Comparison of ENCODE assay signal across 8 cellular contexts in the genomic region with DNA sequence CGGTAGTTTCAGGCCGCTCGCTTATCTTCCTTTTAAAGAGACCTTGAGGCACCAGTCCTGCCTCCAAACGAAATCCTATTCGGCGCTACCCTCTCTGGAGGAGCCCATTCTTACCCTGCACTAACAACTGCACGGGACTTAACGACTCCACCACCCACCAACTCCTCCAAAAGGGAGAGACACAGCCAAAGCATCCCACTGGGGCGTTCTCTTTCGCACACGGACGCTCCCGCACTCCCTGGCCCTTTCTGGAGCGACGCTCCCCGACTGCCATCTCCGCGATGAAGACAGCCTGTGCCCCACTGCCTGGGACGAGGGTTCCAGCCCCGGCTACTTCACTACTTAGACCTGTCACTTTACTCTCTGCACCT. TPM values are rescaled to one million over a fixed set of nuclear protein-coding genes. Genes with fewer than 3 reads are reported as not detected.
DNase-seq lines count a peak whose midpoint lies in the region; ATAC-seq, FAIRE-seq and TF ChIP-seq lines count a peak whose summit lies in the region.

No MANE protein-coding gene starts in this region.

- H3K27me3 Mint-ChIP-seq in MCF 10A (ENCODE audit: insufficient read depth, unreplicated experiment), result peaks cover 22% of the 10 kb centered on the region

- peaks cover 5% of the 10 kb centered on the region for H3K4me1 Mint-ChIP-seq in MCF 10A (ENCODE audit: insufficient read depth, unreplicated experiment)

- intact Hi-C loops in MCF 10A (cut with micrococcal nuclease), result no loop called here
- intact Hi-C loops in left lung (cut with DNase I), result no loop called here

- no peaks in the 10 kb centered on the region for H3K36me3 ChIP-seq in left lung

- no peak for DNase-seq in GM18507 (ENCODE audit: extremely low spot score, insufficient read length, low read depth)
- DNase-seq in HL-60 (ENCODE audit: low read depth in 1 of 2, low spot score in 1 of 2), result no peak
- DNase-seq in MCF 10A (ENCODE audit: unreplicated experiment), result no peak
- peak in 1 of 2 donors; percentile 40 for DNase-seq in left lung
- DNase-seq in NCI-H1436 (lab: John Stamatoyannopoulos, UW), result no peak
- DNase-seq in foreskin melanocyte, result no peak
- no peak for DNase-seq in DMS79 (lab: John Stamatoyannopoulos, UW)

- no peaks in the 10 kb centered on the region for H3K36me3 Mint-ChIP-seq in MCF 10A (ENCODE audit: insufficient read depth, unreplicated experiment)

- no TSS peak for BruUV-seq in MCF 10A (replicated peaks; lab: Mats Ljungman, UMichigan)

- no peaks in the 10 kb centered on the region for H3K9me3 Mint-ChIP-seq in MCF 10A (ENCODE audit: unreplicated experiment)

- H3K4me3 ChIP-seq in HL-60 (replicated peaks; ENCODE audit: insufficient read depth, low read length) (peak overlapping the region; percentile 41), left lung (peak overlapping the region; percentile 54 to 57)

- H3K9me3 ChIP-seq in left lung, result no peaks in the 10 kb centered on the region

- peak overlapping the region; percentile 67 for H3K27ac ChIP-seq in HL-60 (replicated peaks)
- H3K27ac ChIP-seq in left lung, result peak overlapping the region; percentile 94 to 97
- H3K27ac ChIP-seq in temporal lobe (ENCODE audit: low read depth, low read length), result peak overlapping the region; percentile 99

- peaks cover 10 to 54% of the 10 kb centered on the region in 2 donors for H3K4me1 ChIP-seq in left lung

- TF ChIP-seq CTCF in HL-60 (IDR thresholded peaks at IDR 0.05; ENCODE audit: insufficient read depth, low read length) (no peak), MCF 10A (IDR thresholded peaks at IDR 0.05; ENCODE audit: unreplicated experiment) (no peak), left lung (IDR thresholded peaks at IDR 0.05) (no peak)

- no peak overlapping the region for H3K27ac Mint-ChIP-seq in MCF 10A (ENCODE audit: low read depth, unreplicated experiment)

- peak; percentile 61 for FAIRE-seq in GM18507 (lab: Jason Lieb, UNC)

- POLR2A ChIA-PET in MCF 10A (lab: Yijun Ruan, JAX), result no interaction called here

- peak overlapping the region; percentile 12 for H3K4me3 Mint-ChIP-seq in MCF 10A (ENCODE audit: unreplicated experiment)

- CTCF ChIA-PET in MCF 10A (lab: Yijun Ruan, JAX), result no interaction called here

- H3K27me3 ChIP-seq in HL-60 (ENCODE audit: insufficient read depth, poor library complexity, severe bottlenecking) (no peaks in the 10 kb centered on the region), left lung (no peaks in the 10 kb centered on the region)

- ATAC-seq in left lung, result peak; percentile 36

RNA-seq across cellular contexts. Expression of gene GALC, which starts 0.6 kb away (rescaled TPM):
- total RNA-seq in MCF 10A (2022) (1.0 and 3.7 TPM in 2 replicates), left lung (10 to 100 TPM; 31.0 to 48.3 TPM), temporal lobe (30.5 TPM)

RNA-seq across cellular contexts. Expression of gene GPR65, which starts 12.6 kb away (rescaled TPM):
- total RNA-seq in MCF 10A (2022), result not detected in 2 replicates
- total RNA-seq in left lung, result 10 to 100 TPM in 1 of 2 donors, 1 to 10 TPM in 1; 3.1 to 11.1 TPM
- total RNA-seq in temporal lobe, result under 0.01 TPM
